1 cellular context compared by ENCODE assay signal in the genomic region with DNA sequence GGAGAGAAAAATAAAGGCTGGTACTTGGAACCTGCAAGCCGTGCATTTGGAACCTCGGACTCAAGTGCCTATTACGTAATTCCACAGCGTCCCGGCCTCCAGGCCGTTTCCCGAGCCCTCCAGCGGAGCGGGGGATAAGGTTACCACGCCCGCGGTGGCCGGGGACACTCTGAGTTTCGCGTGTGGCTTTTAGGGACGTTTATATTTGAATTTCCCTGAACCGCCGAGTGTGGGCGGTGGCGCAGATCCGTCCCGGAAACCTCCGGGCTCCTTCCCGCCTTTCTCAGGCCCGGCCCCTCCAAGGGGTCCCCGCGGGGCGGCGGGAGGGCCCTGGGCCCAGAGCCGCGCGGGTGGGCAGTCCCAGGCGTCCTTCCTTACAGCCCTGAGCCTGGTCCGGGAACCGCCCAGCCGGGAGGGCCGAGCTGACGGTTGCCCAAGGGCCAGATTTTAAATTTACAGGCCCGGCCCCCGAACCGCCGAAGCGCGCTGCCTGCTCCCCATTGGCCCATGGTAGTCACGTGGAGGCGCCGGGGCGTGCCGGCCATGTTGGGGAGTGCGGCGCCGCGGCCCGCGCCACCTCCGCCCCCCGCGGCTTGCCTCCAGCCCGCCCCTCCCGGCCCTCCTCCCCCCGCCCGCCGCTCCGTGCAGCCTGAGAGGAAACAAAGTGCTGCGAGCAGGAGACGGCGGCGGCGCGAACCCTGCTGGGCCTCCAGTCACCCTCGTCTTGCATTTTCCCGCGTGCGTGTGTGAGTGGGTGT.
A peak's percentile ranks its signal among the peaks of the same experiment; 100 is the strongest.
TF ChIP-seq lines count a peak whose summit lies in the region.

LMNB1 (plus strand) TSS at position 638 of the 758 bp plus-strand sequence. CDS start 373 bp downstream, outside the sequence.

TF ChIP-seq in K562, 482 proteins besides CTCF, POLR2A, EP300 and RAD21 (continued from another document and continues in another):
- TF ChIP-seq ZFPM2 (CRISPR knock-in tag; IDR thresholded peaks at IDR 0.05) = no peak
- no peak for TF ChIP-seq ZNF146 (CRISPR knock-in tag; IDR thresholded peaks at IDR 0.05; ENCODE audit: unreplicated experiment)
- TF ChIP-seq SETDB1 (IDR thresholded peaks at IDR 0.05; ENCODE audit: low read length) = no peak
- TF ChIP-seq RAD51 (IDR thresholded peaks at IDR 0.05; ENCODE audit: borderline replicate concordance, low read depth) = peak; percentile 92
- TF ChIP-seq CBX1 (IDR thresholded peaks at IDR 0.05; ENCODE audit: low read depth) = 0 out of 2 replicates have a peak, but pooled peaks have one; percentile 77
- TF ChIP-seq ZNF77 (CRISPR knock-in tag; IDR thresholded peaks at IDR 0.05) = no peak
- TF ChIP-seq, protein P1, sequence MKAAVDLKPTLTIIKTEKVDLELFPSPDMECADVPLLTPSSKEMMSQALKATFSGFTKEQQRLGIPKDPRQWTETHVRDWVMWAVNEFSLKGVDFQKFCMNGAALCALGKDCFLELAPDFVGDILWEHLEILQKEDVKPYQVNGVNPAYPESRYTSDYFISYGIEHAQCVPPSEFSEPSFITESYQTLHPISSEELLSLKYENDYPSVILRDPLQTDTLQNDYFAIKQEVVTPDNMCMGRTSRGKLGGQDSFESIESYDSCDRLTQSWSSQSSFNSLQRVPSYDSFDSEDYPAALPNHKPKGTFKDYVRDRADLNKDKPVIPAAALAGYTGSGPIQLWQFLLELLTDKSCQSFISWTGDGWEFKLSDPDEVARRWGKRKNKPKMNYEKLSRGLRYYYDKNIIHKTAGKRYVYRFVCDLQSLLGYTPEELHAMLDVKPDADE (conservative IDR thresholded peaks at IDR 0.05; ENCODE audit: control insufficient read depth, low read depth, low read length) = 0 out of 2 replicates have a peak, but pooled peaks have one; percentile 53
- peak in 1 of 2 experiments; percentile 69; a peak in 1 of 4 replicates for TF ChIP-seq TRIM24 (IDR thresholded peaks at IDR 0.05)
- peak; percentile 96 for TF ChIP-seq EP400 (IDR thresholded peaks at IDR 0.05)
- TF ChIP-seq HDAC1 (IDR thresholded peaks at IDR 0.05) = peak in 1 of 2 experiments; percentile 85; a peak in 2 of 4 replicates
- TF ChIP-seq RNF2 (IDR thresholded peaks at IDR 0.05) = peak; percentile 49; the same call in 1 of the 2 replicates
- no peak for TF ChIP-seq SIRT6 (IDR thresholded peaks at IDR 0.05; ENCODE audit: low read depth, low read length)
- peak; percentile 97 for TF ChIP-seq CEBPB (tag; IDR thresholded peaks at IDR 0.05)
- TF ChIP-seq HNRNPK (IDR thresholded peaks at IDR 0.05; ENCODE audit: low read depth, low read length, poor library complexity, severe bottlenecking) = no peak
- TF ChIP-seq ZC3H8 (IDR thresholded peaks at IDR 0.05) = no peak
- peak; percentile 17; the same call in 1 of the 2 replicates for TF ChIP-seq STAT5A (IDR thresholded peaks at IDR 0.05; ENCODE audit: borderline replicate concordance, low read length)
- peak; percentile 81 for TF ChIP-seq MYC (IDR thresholded peaks at IDR 0.05; ENCODE audit: low read depth, low read length)
- TF ChIP-seq MYC (CRISPR knock-in tag; IDR thresholded peaks at IDR 0.05; ENCODE audit: borderline replicate concordance, low read depth) = no peak
- no peak for TF ChIP-seq ZHX1 (conservative IDR thresholded peaks at IDR 0.05; ENCODE audit: low read length)
- TF ChIP-seq CC2D1A (IDR thresholded peaks at IDR 0.05) = peak; percentile 91
- TF ChIP-seq CTBP1 (IDR thresholded peaks at IDR 0.05; ENCODE audit: borderline replicate concordance) = peak; percentile 14
- TF ChIP-seq CREM (IDR thresholded peaks at IDR 0.05; ENCODE audit: low read depth) = peak; percentile 52
- TF ChIP-seq RBFOX2 (IDR thresholded peaks at IDR 0.05; ENCODE audit: low read depth, low read length) = peak; percentile 81
- TF ChIP-seq PHTF2 (CRISPR knock-in tag; IDR thresholded peaks at IDR 0.05) = no peak
- peak; percentile 76; the same call in 1 of the 2 replicates for TF ChIP-seq BRD4 (IDR thresholded peaks at IDR 0.05)
- TF ChIP-seq SMARCC2 (IDR thresholded peaks at IDR 0.05; ENCODE audit: low read depth) = peak; percentile 69; the same call in 1 of the 2 replicates
- peak; percentile 92 for TF ChIP-seq CXXC5 (CRISPR knock-in tag; IDR thresholded peaks at IDR 0.05)
- TF ChIP-seq, protein P2, sequence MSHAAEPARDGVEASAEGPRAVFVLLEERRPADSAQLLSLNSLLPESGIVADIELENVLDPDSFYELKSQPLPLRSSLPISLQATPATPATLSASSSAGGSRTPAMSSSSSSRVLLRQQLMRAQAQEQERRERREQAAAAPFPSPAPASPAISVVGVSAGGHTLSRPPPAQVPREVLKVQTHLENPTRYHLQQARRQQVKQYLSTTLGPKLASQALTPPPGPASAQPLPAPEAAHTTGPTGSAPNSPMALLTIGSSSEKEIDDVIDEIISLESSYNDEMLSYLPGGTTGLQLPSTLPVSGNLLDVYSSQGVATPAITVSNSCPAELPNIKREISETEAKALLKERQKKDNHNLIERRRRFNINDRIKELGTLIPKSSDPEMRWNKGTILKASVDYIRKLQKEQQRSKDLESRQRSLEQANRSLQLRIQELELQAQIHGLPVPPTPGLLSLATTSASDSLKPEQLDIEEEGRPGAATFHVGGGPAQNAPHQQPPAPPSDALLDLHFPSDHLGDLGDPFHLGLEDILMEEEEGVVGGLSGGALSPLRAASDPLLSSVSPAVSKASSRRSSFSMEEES (CRISPR knock-in tag; IDR thresholded peaks at IDR 0.05) = peak; percentile 71
- no peak for TF ChIP-seq NR1H2 (CRISPR knock-in tag; IDR thresholded peaks at IDR 0.05)
- TF ChIP-seq ZNF239 (CRISPR knock-in tag; IDR thresholded peaks at IDR 0.05) = no peak
- TF ChIP-seq MTA1 (IDR thresholded peaks at IDR 0.05; ENCODE audit: borderline replicate concordance) = peak; percentile 82
- no peak for TF ChIP-seq NR2C2 (CRISPR knock-in tag; IDR thresholded peaks at IDR 0.05)
- TF ChIP-seq NR2C2 (tag; IDR thresholded peaks at IDR 0.05) = peak; percentile 49
- TF ChIP-seq, protein P3, sequence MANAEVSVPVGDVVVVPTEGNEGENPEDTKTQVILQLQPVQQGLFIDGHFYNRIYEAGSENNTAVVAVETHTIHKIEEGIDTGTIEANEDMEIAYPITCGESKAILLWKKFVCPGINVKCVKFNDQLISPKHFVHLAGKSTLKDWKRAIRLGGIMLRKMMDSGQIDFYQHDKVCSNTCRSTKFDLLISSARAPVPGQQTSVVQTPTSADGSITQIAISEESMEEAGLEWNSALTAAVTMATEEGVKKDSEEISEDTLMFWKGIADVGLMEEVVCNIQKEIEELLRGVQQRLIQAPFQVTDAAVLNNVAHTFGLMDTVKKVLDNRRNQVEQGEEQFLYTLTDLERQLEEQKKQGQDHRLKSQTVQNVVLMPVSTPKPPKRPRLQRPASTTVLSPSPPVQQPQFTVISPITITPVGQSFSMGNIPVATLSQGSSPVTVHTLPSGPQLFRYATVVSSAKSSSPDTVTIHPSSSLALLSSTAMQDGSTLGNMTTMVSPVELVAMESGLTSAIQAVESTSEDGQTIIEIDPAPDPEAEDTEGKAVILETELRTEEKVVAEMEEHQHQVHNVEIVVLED (CRISPR knock-in tag; IDR thresholded peaks at IDR 0.05) = peak; percentile 38; the same call in 1 of the 2 replicates
- TF ChIP-seq, protein P4, sequence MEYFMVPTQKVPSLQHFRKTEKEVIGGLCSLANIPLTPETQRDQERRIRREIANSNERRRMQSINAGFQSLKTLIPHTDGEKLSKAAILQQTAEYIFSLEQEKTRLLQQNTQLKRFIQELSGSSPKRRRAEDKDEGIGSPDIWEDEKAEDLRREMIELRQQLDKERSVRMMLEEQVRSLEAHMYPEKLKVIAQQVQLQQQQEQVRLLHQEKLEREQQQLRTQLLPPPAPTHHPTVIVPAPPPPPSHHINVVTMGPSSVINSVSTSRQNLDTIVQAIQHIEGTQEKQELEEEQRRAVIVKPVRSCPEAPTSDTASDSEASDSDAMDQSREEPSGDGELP (CRISPR knock-in tag; IDR thresholded peaks at IDR 0.05; ENCODE audit: borderline replicate concordance) = peak; percentile 83
- TF ChIP-seq CBX3 (IDR thresholded peaks at IDR 0.05; ENCODE audit: borderline replicate concordance in 1 of 2, low read length in 2 of 2) = peak in 1 of 2 experiments; percentile 42; a peak in 1 of 3 replicates
- TF ChIP-seq, protein P5, sequence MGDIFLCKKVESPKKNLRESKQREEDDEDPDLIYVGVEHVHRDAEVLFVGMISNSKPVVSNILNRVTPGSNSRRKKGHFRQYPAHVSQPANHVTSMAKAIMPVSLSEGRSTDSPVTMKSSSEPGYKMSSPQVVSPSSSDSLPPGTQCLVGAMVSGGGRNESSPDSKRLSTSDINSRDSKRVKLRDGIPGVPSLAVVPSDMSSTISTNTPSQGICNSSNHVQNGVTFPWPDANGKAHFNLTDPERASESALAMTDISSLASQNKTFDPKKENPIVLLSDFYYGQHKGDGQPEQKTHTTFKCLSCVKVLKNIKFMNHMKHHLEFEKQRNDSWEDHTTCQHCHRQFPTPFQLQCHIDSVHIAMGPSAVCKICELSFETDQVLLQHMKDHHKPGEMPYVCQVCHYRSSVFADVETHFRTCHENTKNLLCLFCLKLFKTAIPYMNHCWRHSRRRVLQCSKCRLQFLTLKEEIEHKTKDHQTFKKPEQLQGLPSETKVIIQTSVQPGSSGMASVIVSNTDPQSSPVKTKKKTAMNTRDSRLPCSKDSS (IDR thresholded peaks at IDR 0.05; ENCODE audit: low read depth, partially characterized antibody) = no peak
- 0 out of 2 replicates have a peak, but pooled peaks have one; percentile 5 for TF ChIP-seq ERF (CRISPR knock-in tag; IDR thresholded peaks at IDR 0.05)
- TF ChIP-seq ELF1 (tag; IDR thresholded peaks at IDR 0.05) = peak; percentile 75
- peak; percentile 73 for TF ChIP-seq FOS (IDR thresholded peaks at IDR 0.05; ENCODE audit: extremely low read depth, insufficient read length)
- TF ChIP-seq SIN3A (IDR thresholded peaks at IDR 0.05; ENCODE audit: borderline replicate concordance in 2 of 2, control insufficient read depth in 1 of 2, low read depth in 2 of 2, low read length in 2 of 2) = peak; percentile 18 to 55; a peak in 2 of 4 replicates
- TF ChIP-seq ZNF436 (CRISPR knock-in tag; IDR thresholded peaks at IDR 0.05) = no peak
- peak; percentile 88 for TF ChIP-seq CCNT2 (IDR thresholded peaks at IDR 0.05; ENCODE audit: borderline replicate concordance, extremely low read depth, insufficient read length, low read depth, low read length)
- peak; percentile 81 for TF ChIP-seq E2F4 (CRISPR knock-in tag; IDR thresholded peaks at IDR 0.05; ENCODE audit: low read depth)
- TF ChIP-seq KDM2B (CRISPR knock-in tag; IDR thresholded peaks at IDR 0.05) = no peak
- no peak for TF ChIP-seq ZNF431 (CRISPR knock-in tag; IDR thresholded peaks at IDR 0.05)
- TF ChIP-seq ZNF41 (CRISPR knock-in tag; conservative IDR thresholded peaks at IDR 0.05) = no peak
- peak; percentile 56 for TF ChIP-seq PCBP1 (IDR thresholded peaks at IDR 0.05; ENCODE audit: low read depth, low read length, poor library complexity, severe bottlenecking)
- TF ChIP-seq DPF2 (IDR thresholded peaks at IDR 0.05) = peak; percentile 63
- TF ChIP-seq ATF1 (CRISPR knock-in tag; IDR thresholded peaks at IDR 0.05) = no peak
- TF ChIP-seq ATF1 (tag; IDR thresholded peaks at IDR 0.05) = peak; percentile 63
- 0 out of 2 replicates have a peak, but pooled peaks have one; percentile 40 for TF ChIP-seq ZBED1 (IDR thresholded peaks at IDR 0.05)
- TF ChIP-seq, protein P6, sequence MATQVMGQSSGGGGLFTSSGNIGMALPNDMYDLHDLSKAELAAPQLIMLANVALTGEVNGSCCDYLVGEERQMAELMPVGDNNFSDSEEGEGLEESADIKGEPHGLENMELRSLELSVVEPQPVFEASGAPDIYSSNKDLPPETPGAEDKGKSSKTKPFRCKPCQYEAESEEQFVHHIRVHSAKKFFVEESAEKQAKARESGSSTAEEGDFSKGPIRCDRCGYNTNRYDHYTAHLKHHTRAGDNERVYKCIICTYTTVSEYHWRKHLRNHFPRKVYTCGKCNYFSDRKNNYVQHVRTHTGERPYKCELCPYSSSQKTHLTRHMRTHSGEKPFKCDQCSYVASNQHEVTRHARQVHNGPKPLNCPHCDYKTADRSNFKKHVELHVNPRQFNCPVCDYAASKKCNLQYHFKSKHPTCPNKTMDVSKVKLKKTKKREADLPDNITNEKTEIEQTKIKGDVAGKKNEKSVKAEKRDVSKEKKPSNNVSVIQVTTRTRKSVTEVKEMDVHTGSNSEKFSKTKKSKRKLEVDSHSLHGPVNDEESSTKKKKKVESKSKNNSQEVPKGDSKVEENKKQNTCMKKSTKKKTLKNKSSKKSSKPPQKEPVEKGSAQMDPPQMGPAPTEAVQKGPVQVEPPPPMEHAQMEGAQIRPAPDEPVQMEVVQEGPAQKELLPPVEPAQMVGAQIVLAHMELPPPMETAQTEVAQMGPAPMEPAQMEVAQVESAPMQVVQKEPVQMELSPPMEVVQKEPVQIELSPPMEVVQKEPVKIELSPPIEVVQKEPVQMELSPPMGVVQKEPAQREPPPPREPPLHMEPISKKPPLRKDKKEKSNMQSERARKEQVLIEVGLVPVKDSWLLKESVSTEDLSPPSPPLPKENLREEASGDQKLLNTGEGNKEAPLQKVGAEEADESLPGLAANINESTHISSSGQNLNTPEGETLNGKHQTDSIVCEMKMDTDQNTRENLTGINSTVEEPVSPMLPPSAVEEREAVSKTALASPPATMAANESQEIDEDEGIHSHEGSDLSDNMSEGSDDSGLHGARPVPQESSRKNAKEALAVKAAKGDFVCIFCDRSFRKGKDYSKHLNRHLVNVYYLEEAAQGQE (CRISPR knock-in tag; IDR thresholded peaks at IDR 0.05; ENCODE audit: low read depth) = peak; percentile 50; the same call in 1 of the 2 replicates
